ENCODE assay signal across 1 cellular context in the genomic region with DNA sequence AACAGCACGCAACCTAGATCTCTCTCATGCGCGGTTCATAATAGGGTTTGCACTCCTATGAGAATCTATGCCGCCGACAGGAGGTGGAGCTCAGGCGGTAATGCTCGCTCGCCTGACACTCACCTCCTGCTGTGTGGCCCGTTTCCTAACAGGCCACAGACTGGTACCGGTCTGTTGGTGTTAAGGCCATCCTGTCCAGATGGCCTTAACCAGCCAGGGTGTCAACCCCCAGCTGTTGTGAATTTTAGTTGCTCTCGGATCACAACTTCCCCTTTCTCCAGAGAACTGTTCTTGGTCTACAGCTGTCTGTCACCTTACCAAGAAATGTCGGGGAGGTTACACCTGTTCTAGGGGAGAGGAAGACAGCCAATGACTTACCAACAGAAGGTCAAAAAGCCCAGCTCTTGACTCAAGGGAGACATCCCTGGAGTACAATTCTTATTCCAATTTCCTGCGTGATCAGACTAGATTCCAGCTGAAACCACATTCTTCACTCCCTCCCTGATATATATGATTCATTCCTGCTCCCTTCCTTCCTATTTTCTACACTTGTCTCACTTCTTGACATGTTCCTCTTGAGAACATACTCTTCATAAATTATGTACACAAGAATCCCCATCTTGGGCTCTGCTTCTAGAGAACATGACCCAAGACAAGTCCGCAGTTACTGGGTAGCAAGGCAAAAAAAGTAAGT.
TF ChIP-seq lines count a peak whose summit lies in the region.

No MANE protein-coding gene starts in this region.

TF ChIP-seq in K562, 482 proteins besides CTCF, POLR2A, EP300 and RAD21:
- no peak for TF ChIP-seq HDAC8 (tag; IDR thresholded peaks at IDR 0.05)
- TF ChIP-seq TGIF2 (CRISPR knock-in tag; IDR thresholded peaks at IDR 0.05), result 0 out of 2 replicates have a peak, but pooled peaks have one; percentile 23
- TF ChIP-seq TEAD2 (tag; IDR thresholded peaks at IDR 0.05), result no peak
- TF ChIP-seq, protein P1, sequence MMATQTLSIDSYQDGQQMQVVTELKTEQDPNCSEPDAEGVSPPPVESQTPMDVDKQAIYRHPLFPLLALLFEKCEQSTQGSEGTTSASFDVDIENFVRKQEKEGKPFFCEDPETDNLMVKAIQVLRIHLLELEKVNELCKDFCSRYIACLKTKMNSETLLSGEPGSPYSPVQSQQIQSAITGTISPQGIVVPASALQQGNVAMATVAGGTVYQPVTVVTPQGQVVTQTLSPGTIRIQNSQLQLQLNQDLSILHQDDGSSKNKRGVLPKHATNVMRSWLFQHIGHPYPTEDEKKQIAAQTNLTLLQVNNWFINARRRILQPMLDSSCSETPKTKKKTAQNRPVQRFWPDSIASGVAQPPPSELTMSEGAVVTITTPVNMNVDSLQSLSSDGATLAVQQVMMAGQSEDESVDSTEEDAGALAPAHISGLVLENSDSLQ (IDR thresholded peaks at IDR 0.05), result peak; percentile 50; the same call in 1 of the 2 replicates
- TF ChIP-seq, protein P2, sequence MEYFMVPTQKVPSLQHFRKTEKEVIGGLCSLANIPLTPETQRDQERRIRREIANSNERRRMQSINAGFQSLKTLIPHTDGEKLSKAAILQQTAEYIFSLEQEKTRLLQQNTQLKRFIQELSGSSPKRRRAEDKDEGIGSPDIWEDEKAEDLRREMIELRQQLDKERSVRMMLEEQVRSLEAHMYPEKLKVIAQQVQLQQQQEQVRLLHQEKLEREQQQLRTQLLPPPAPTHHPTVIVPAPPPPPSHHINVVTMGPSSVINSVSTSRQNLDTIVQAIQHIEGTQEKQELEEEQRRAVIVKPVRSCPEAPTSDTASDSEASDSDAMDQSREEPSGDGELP (CRISPR knock-in tag; IDR thresholded peaks at IDR 0.05; ENCODE audit: borderline replicate concordance), result peak; percentile 36; the same call in 1 of the 2 replicates
- TF ChIP-seq, protein P3, sequence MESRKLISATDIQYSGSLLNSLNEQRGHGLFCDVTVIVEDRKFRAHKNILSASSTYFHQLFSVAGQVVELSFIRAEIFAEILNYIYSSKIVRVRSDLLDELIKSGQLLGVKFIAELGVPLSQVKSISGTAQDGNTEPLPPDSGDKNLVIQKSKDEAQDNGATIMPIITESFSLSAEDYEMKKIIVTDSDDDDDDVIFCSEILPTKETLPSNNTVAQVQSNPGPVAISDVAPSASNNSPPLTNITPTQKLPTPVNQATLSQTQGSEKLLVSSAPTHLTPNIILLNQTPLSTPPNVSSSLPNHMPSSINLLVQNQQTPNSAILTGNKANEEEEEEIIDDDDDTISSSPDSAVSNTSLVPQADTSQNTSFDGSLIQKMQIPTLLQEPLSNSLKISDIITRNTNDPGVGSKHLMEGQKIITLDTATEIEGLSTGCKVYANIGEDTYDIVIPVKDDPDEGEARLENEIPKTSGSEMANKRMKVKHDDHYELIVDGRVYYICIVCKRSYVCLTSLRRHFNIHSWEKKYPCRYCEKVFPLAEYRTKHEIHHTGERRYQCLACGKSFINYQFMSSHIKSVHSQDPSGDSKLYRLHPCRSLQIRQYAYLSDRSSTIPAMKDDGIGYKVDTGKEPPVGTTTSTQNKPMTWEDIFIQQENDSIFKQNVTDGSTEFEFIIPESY (CRISPR knock-in tag; IDR thresholded peaks at IDR 0.05), result peak; percentile 83
